In the genomic region with DNA sequence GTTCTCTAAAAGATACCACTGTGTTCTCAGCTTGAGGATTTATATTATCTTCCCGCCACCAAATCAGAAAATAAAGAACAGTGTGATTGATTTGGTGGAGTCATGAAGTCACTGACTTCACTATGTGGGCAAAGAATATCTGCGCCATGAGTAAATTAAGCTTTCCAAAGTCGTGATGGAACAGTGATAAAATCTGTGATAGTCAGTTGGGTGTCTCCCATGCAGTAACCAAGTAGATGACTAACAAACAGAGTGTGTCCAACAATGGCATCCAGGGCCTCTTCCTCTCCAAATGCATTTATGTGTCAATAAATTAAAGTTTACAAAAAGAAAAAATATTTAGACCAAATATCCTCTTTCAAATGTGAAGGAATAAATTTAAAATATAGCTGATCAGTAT, we compare ENCODE assay signal across 14 cellular contexts.
DNase-seq lines count a peak whose midpoint lies in the region; ATAC-seq and TF ChIP-seq lines count a peak whose summit lies in the region.
"Had no signal": no experiment of that assay in that cellular context is flagged by ENCODE, and none has a peak within 500 bp of the region (broad histone marks: within the 10 kb centered on the region; RNA-seq: fewer than 3 reads in every experiment).

No MANE protein-coding gene starts in this region.

- no TSS peak for BruUV-seq in PC-9 (replicated peaks; lab: Mats Ljungman, UMichigan)

- ATAC-seq in HG03159 (IDR thresholded peaks at IDR 0.05; ENCODE audit: unreplicated experiment) = no peak
- no peak for ATAC-seq in HG03460 (IDR thresholded peaks at IDR 0.05; ENCODE audit: unreplicated experiment)
- no peak for ATAC-seq in GM21786 (IDR thresholded peaks at IDR 0.05; ENCODE audit: unreplicated experiment)
- ATAC-seq: gastrocnemius medialis; GM23338; stimulated activated memory B cell treated with anti-CD40 and anti-IgM and Interleukin-4, amounts not matched to agents 10 μg/mL and 1 μg/mL and 100 μg/mL, for 72 hours had no signal

- intact Hi-C loops in PC-9 (cut with micrococcal nuclease; ENCODE audit: unreplicated experiment) = loop anchor here (1.0 to 2.0 kb wide), 2 partner anchors 15 to 80 kb away; no protein-coding TSS in a partner anchor
- intact Hi-C loops in sigmoid colon (cut with DNase I) = no loop called here

- 70 to 86% methylated on average over 3 of the region's 3 CpGs for WGBS in sigmoid colon, 2 donors

- peaks cover 50% of the 10 kb centered on the region; the same call in 1 of the 2 replicates for H3F3A ChIP-seq in PC-9 (ENCODE audit: insufficient read depth, low read depth)

- H3K27ac ChIP-seq in PC-9 (peak overlapping the region; percentile 76), sigmoid colon (peak overlapping the region; percentile 5 to 75 (median 63))
- H3K27ac ChIP-seq: neutrophil had no signal

- H3K4me1 ChIP-seq in PC-9 (replicated peaks; ENCODE audit: insufficient read depth) (peaks cover 69% of the 10 kb centered on the region), sigmoid colon (peaks cover 0 to 84% (median 73%) of the 10 kb centered on the region in 4 donors)

- H3K27me3 ChIP-seq in PC-9 (ENCODE audit: insufficient read depth, low read depth) (no peaks in the 10 kb centered on the region), sigmoid colon (no peaks in the 10 kb centered on the region)
- H3K27me3 ChIP-seq: gastrocnemius medialis, neutrophil had no signal

- no peak for TF ChIP-seq CTCF in PC-9 (conservative IDR thresholded peaks at IDR 0.05)
- TF ChIP-seq CTCF in sigmoid colon (IDR thresholded peaks at IDR 0.05) = no peak

- no peak for TF ChIP-seq POLR2A in sigmoid colon (IDR thresholded peaks at IDR 0.05)

- H3K9me3 ChIP-seq in PC-9 (ENCODE audit: insufficient read depth, low read depth) = peaks cover 4% of the 10 kb centered on the region; the same call in 1 of the 2 replicates
- no peaks in the 10 kb centered on the region for H3K9me3 ChIP-seq in sigmoid colon
- H3K9me3 ChIP-seq: gastrocnemius medialis, neutrophil had no signal

- POLR2A ChIA-PET in PC-9 (lab: Charles Lee; ENCODE audit: unreplicated experiment) = interaction anchor here (0.5 to 0.7 kb wide), 3 partner anchors 17 to 964 kb away, joined by 4 to 7 read pairs (median 6); no protein-coding TSS in a partner anchor

- peaks cover 54% of the 10 kb centered on the region for H3K79me2 ChIP-seq in PC-9 (ENCODE audit: low read depth)

- H3K9me2 ChIP-seq in PC-9 (ENCODE audit: insufficient read depth) = no peaks in the 10 kb centered on the region

- CTCF ChIA-PET in PC-9 (lab: Charles Lee) = interaction anchor here (0.6 to 1.4 kb wide), 2 partner anchors 18 to 122 kb away, joined by 3 to 4 read pairs; no protein-coding TSS in a partner anchor

- no peaks in the 10 kb centered on the region for H4K20me1 ChIP-seq in PC-9 (ENCODE audit: insufficient read depth)

- no peak overlapping the region for H2AFZ ChIP-seq in PC-9
- H2AFZ ChIP-seq: GM23338 had no signal

- H3K4me3 ChIP-seq in PC-9 (no peak overlapping the region), sigmoid colon (no peak overlapping the region)
- H3K4me3 ChIP-seq: gastrocnemius medialis, GM23338 had no signal

- DNase-seq in EL (peak; percentile 93), PC-9 (no peak), dermis blood vessel endothelial cell (peak; percentile 44), sigmoid colon (no peak), nucleus accumbens (lab: John Stamatoyannopoulos, UW) (no peak)
- DNase-seq: activated effector memory CD4-positive, alpha-beta T cell treated with anti-CD3 and anti-CD28 coated beads, Interleukin-2, amount 50 U/mL, for 16 hours; gastrocnemius medialis; stimulated activated CD4-positive, alpha-beta T cell treated with anti-CD3 and anti-CD28 coated beads, Interleukin-1b, Interleukin-23, amount 100 ng/mL, for 48 hours had no signal

- H3K4me2 ChIP-seq in PC-9 = peak overlapping the region; percentile 60
- H3K4me2 ChIP-seq: GM23338 had no signal

- H3K36me3 ChIP-seq in PC-9 (ENCODE audit: low read depth) (0 out of 2 replicates have a peak, but pooled peaks cover 3% of the 10 kb centered on the region), sigmoid colon (no peaks in the 10 kb centered on the region)
- H3K36me3 ChIP-seq: gastrocnemius medialis, neutrophil had no signal

- TF ChIP-seq EP300 in sigmoid colon (IDR thresholded peaks at IDR 0.05) = no peak

Comparison
In these comparisons a context has a peak if more than half of its experiments do, and no peak if none do; other contexts are left out.
1. DNase-seq: peak in EL (single experiment) and dermis blood vessel endothelial cell (single experiment); none in PC-9 (0 of 2), sigmoid colon (single experiment) and nucleus accumbens (0 of 56).